ENCODE assay signal across 8 cellular contexts in genomic region chr17:17836250-17836817, GRCh38. TPM values are rescaled to one million over a fixed set of nuclear protein-coding genes. Genes with fewer than 3 reads are reported as not detected.
A peak's percentile ranks its signal among the peaks of the same experiment; 100 is the strongest.
DNase-seq lines count a peak whose midpoint lies in the region; ATAC-seq and TF ChIP-seq lines count a peak whose summit lies in the region.

No MANE protein-coding gene starts in this region.

- peaks cover 12 to 36% (median 21%) of the 10 kb centered on the region in 11 experiments for H3K36me3 ChIP-seq in BLaER1 treated with 17β-estradiol and CSF1 and Interleukin-3, amounts not matched to agents 10 nM and 100 nM

- peaks cover 29% of the 10 kb centered on the region for H3K36me3 Mint-ChIP-seq in activated CD4-positive, alpha-beta T cell treated with anti-CD3 and anti-CD28 coated beads, Interleukin-2, amount 10 ng/mL, durations not matched to agents 7 days and 5 days (ENCODE audit: low read depth)

- peak overlapping the region; percentile 89 for H3K27ac Mint-ChIP-seq in activated CD4-positive, alpha-beta T cell treated with anti-CD3 and anti-CD28 coated beads, Interleukin-2, amount 10 ng/mL, durations not matched to agents 7 days and 5 days

- H3K9me3 ChIP-seq in BLaER1 treated with 17β-estradiol and CSF1 and Interleukin-3, amounts not matched to agents 10 nM and 100 nM (replicated peaks in 1 of 11) = no peaks in the 10 kb centered on the region

- DNase-seq in NCI-H524 treated with DMSO at 0.1 percent for 48 hours (lab: John Stamatoyannopoulos, UW) (peak; percentile 60), coronary artery (ENCODE audit: low spot score) (peak; percentile 98), left kidney (ENCODE audit: low read depth, low spot score) (peak; percentile 99)
- DNase-seq in activated CD4-positive, alpha-beta T cell treated with anti-CD3 and anti-CD28 coated beads, Interleukin-2, amount 10 ng/mL, durations not matched to agents 7 days and 5 days = peak; percentile 96
- DNase-seq in stimulated activated CD4-positive, alpha-beta T cell treated with anti-CD3 and anti-CD28 coated beads, Interleukin-1b, Interleukin-23, amount 100 ng/mL, for 4 hours (ENCODE audit: low read depth in 2 of 2) = peak; percentile 95 to 96

- H3K27ac ChIP-seq in BLaER1 treated with 17β-estradiol and CSF1 and Interleukin-3, amounts not matched to agents 10 nM and 100 nM = peak overlapping the region; percentile 96 to 100 (median 99)
- H3K27ac ChIP-seq in coronary artery = peak overlapping the region; percentile 99

- H3K4me3 ChIP-seq in BLaER1 treated with 17β-estradiol and CSF1 and Interleukin-3, amounts not matched to agents 10 nM and 100 nM = peak overlapping the region; percentile 80 to 99 (median 94)
- peak overlapping the region; percentile 99 for H3K4me3 ChIP-seq in coronary artery

- H3K4me3 Mint-ChIP-seq in activated CD4-positive, alpha-beta T cell treated with anti-CD3 and anti-CD28 coated beads, Interleukin-2, amount 10 ng/mL, durations not matched to agents 7 days and 5 days = peak overlapping the region; percentile 87

- peak overlapping the region; percentile 96 to 100 (median 99) for H3K4me2 ChIP-seq in BLaER1 treated with 17β-estradiol and CSF1 and Interleukin-3, amounts not matched to agents 10 nM and 100 nM

- POLR2A ChIA-PET in activated CD4-positive, alpha-beta T cell treated with anti-CD3 and anti-CD28 coated beads, Interleukin-2, amount 10 ng/mL, durations not matched to agents 7 days and 5 days (lab: Charles Lee) = interaction anchor here (0.6 to 1.3 kb wide), 5 partner anchors 9 to 19 kb away, joined by 3 to 7 read pairs (median 3); no protein-coding TSS in a partner anchor

- peaks cover 77% of the 10 kb centered on the region for H3K4me1 Mint-ChIP-seq in activated CD4-positive, alpha-beta T cell treated with anti-CD3 and anti-CD28 coated beads, Interleukin-2, amount 10 ng/mL, durations not matched to agents 7 days and 5 days

- H3K9ac ChIP-seq in BLaER1 treated with 17β-estradiol and CSF1 and Interleukin-3, amounts not matched to agents 10 nM and 100 nM = peak overlapping the region; percentile 99 to 100 (median 100)

- H4K20me1 ChIP-seq in BLaER1 treated with 17β-estradiol and CSF1 and Interleukin-3, amounts not matched to agents 10 nM and 100 nM = peaks cover 31 to 46% (median 44%) of the 10 kb centered on the region in 11 experiments

- peaks cover 79 to 92% (median 90%) of the 10 kb centered on the region in 10 experiments for H3K4me1 ChIP-seq in BLaER1 treated with 17β-estradiol and CSF1 and Interleukin-3, amounts not matched to agents 10 nM and 100 nM

- H3K9me3 Mint-ChIP-seq in activated CD4-positive, alpha-beta T cell treated with anti-CD3 and anti-CD28 coated beads, Interleukin-2, amount 10 ng/mL, durations not matched to agents 7 days and 5 days = no peaks in the 10 kb centered on the region

- ATAC-seq in GM19328 (IDR thresholded peaks at IDR 0.05; ENCODE audit: unreplicated experiment) (peak; percentile 54), HG03460 (IDR thresholded peaks at IDR 0.05; ENCODE audit: unreplicated experiment) (peak; percentile 57)

- no peaks in the 10 kb centered on the region for H3K27me3 Mint-ChIP-seq in activated CD4-positive, alpha-beta T cell treated with anti-CD3 and anti-CD28 coated beads, Interleukin-2, amount 10 ng/mL, durations not matched to agents 7 days and 5 days

- CTCF ChIA-PET in activated CD4-positive, alpha-beta T cell treated with anti-CD3 and anti-CD28 coated beads, Interleukin-2, amount 10 ng/mL, durations not matched to agents 7 days and 5 days (lab: Charles Lee) = interaction anchor here (0.6 to 4.3 kb wide), 8 partner anchors 9 to 154 kb away, joined by 3 to 32 read pairs (median 4); no protein-coding TSS in a partner anchor

- TF ChIP-seq CTCF in coronary artery (IDR thresholded peaks at IDR 0.05) = no peak

- no peaks in the 10 kb centered on the region for H3K27me3 ChIP-seq in BLaER1 treated with 17β-estradiol and CSF1 and Interleukin-3, amounts not matched to agents 10 nM and 100 nM

RNA-seq across cellular contexts. Expression of gene SREBF1, which starts 0.5 kb away (rescaled TPM):
- 100 to 1,000 TPM; 175 to 176 TPM for total RNA-seq in activated CD4-positive, alpha-beta T cell treated with anti-CD3 and anti-CD28 coated beads, Interleukin-2, amount 10 ng/mL, durations not matched to agents 7 days and 5 days

Comparison
In these comparisons a context has a peak if more than half of its experiments do, and no peak if none do; other contexts are left out.
1. Peak in every context shown above with its lines: DNase-seq, ATAC-seq, H3K4me3 ChIP-seq and H3K27ac ChIP-seq.